Comparison of ENCODE assay signal across 8 cellular contexts in the genomic region with DNA sequence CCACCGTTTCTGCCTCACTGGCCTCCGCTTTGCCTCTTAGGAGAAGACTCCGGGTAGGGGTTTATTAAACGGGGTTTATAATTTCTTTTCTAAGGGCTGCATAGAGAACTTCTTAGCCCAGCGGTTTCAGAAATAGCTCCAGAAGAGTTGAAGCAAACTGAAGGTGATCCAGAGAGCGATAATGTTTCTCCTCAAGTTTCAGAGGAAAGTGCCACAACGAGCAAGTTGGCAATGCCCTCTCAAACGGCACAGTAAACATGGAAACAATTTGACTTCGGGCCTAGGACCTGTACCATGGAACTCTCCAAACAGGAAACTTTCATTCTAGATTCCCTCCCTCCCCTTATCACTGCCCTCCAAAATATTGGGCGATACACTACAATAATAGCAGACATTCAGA. TPM values are rescaled to one million over a fixed set of nuclear protein-coding genes. Genes with fewer than 3 reads are reported as not detected.
DNase-seq lines count a peak whose midpoint lies in the region; ATAC-seq and TF ChIP-seq lines count a peak whose summit lies in the region.

No MANE protein-coding gene starts in this region.

- H3K9ac ChIP-seq in adipocyte (ENCODE audit: low read length), result peak overlapping the region; percentile 93

- no peaks in the 10 kb centered on the region for H3K9me3 Mint-ChIP-seq in T-helper 1 cell treated with Interleukin-12 subunit alpha and Interleukin-12 subunit beta and Interleukin-4 antibody, amounts not matched to agents 30 μg/mL and 1 μg/mL, for 36 hours

- DNase-seq in T-helper 1 cell (no peak), adipocyte (ENCODE audit: low read depth) (no peak), left lung (no peak), cerebellum (ENCODE audit: low spot score) (no peak), ureter (ENCODE audit: low spot score) (no peak), DMS79 (lab: John Stamatoyannopoulos, UW) (no peak)

- H3K9me3 ChIP-seq in adipocyte (ENCODE audit: control insufficient read depth, low read length) (no peaks in the 10 kb centered on the region), left lung (no peaks in the 10 kb centered on the region)

- ATAC-seq in left lung, result no peak

- no peaks in the 10 kb centered on the region for H3K27me3 Mint-ChIP-seq in T-helper 1 cell treated with Interleukin-12 subunit alpha and Interleukin-12 subunit beta and Interleukin-4 antibody, amounts not matched to agents 30 μg/mL and 1 μg/mL, for 36 hours (ENCODE audit: low read depth)

- intact Hi-C loops in left lung (cut with DNase I), result loop anchor here in 1 of 2 donors (5.0 kb wide), 1 partner anchor 305 kb away; no protein-coding TSS in a partner anchor

- peaks cover 17% of the 10 kb centered on the region for H3K36me3 Mint-ChIP-seq in T-helper 1 cell treated with Interleukin-12 subunit alpha and Interleukin-12 subunit beta and Interleukin-4 antibody, amounts not matched to agents 30 μg/mL and 1 μg/mL, for 36 hours (ENCODE audit: low read depth)

- H3K4me1 ChIP-seq in adipocyte (ENCODE audit: control insufficient read depth, insufficient read depth, low read length), result peaks cover 20% of the 10 kb centered on the region
- H3K4me1 ChIP-seq in left lung, result peaks cover 10 to 28% of the 10 kb centered on the region in 2 donors

- H3K4me1 Mint-ChIP-seq in T-helper 1 cell treated with Interleukin-12 subunit alpha and Interleukin-12 subunit beta and Interleukin-4 antibody, amounts not matched to agents 30 μg/mL and 1 μg/mL, for 36 hours (ENCODE audit: low read depth), result peaks cover 36% of the 10 kb centered on the region

- H3K27me3 ChIP-seq in adipocyte (replicated peaks; ENCODE audit: control insufficient read depth, insufficient read depth, low read length) (no peaks in the 10 kb centered on the region), left lung (no peaks in the 10 kb centered on the region)

- H3K4me3 Mint-ChIP-seq in T-helper 1 cell treated with Interleukin-12 subunit alpha and Interleukin-12 subunit beta and Interleukin-4 antibody, amounts not matched to agents 30 μg/mL and 1 μg/mL, for 36 hours, result peak overlapping the region; percentile 92

- H3K27ac ChIP-seq in left lung (peak overlapping the region; percentile 80 to 92), temporal lobe (ENCODE audit: low read depth, low read length) (peak overlapping the region; percentile 76)

- H3K4me3 ChIP-seq in adipocyte (ENCODE audit: low read length) (peak overlapping the region; percentile 89), left lung (peak overlapping the region; percentile 67 to 91)

- peak overlapping the region; percentile 94 for H3K27ac Mint-ChIP-seq in T-helper 1 cell treated with Interleukin-12 subunit alpha and Interleukin-12 subunit beta and Interleukin-4 antibody, amounts not matched to agents 30 μg/mL and 1 μg/mL, for 36 hours

- no peak for TF ChIP-seq CTCF in left lung (IDR thresholded peaks at IDR 0.05)

- peaks cover 25% of the 10 kb centered on the region for H3K36me3 ChIP-seq in adipocyte (ENCODE audit: control insufficient read depth, insufficient read depth, low read length, severe bottlenecking)
- peaks cover 0 to 37% of the 10 kb centered on the region in 2 donors for H3K36me3 ChIP-seq in left lung

RNA-seq across cellular contexts. Expression of gene ADSL, which starts 1.0 kb away (rescaled TPM):
- 10 to 100 TPM; 40.4 to 53.1 TPM for total RNA-seq in left lung
- total RNA-seq in temporal lobe, result 36.4 TPM
- 48.7 TPM for total RNA-seq in cerebellum
- 52.3 TPM for total RNA-seq in ureter

RNA-seq across cellular contexts. Expression of gene SGSM3, which starts 23.1 kb away (rescaled TPM):
- total RNA-seq in left lung (10 to 100 TPM; 66.9 to 76.7 TPM), temporal lobe (42.3 TPM), cerebellum (32.7 TPM), ureter (80.2 TPM)
